Comparison of ENCODE assay signal across 14 cellular contexts in genomic region chr1:157978547-157979403, GRCh38. TPM values are rescaled to one million over a fixed set of nuclear protein-coding genes. Genes with fewer than 3 reads are reported as not detected.
DNase-seq lines count a peak whose midpoint lies in the region; ATAC-seq and TF ChIP-seq lines count a peak whose summit lies in the region.
"Had no signal": no experiment of that assay in that cellular context is flagged by ENCODE, and none has a peak within 500 bp of the region (broad histone marks: within the 10 kb centered on the region; RNA-seq: fewer than 3 reads in every experiment).

No MANE protein-coding gene starts in this region.

- no peak for TF ChIP-seq EP300 in esophagus muscularis mucosa (IDR thresholded peaks at IDR 0.05)

- H3K27me3 ChIP-seq in esophagus muscularis mucosa (peaks cover 0 to 29% (median 0%) of the 10 kb centered on the region in 4 donors), vagina (no peaks in the 10 kb centered on the region)

- DNase-seq in Right ventricle myocardium inferior (ENCODE audit: missing footprints) (no peak), cardiac septum (ENCODE audit: low spot score) (no peak), esophagus muscularis mucosa (ENCODE audit: extremely low spot score) (no peak), mucosa of descending colon (peak; percentile 47 to 74 (median 64)), vagina (ENCODE audit: extremely low spot score in 2 of 2) (no peak), foreskin fibroblast (no peak), 8988T (no peak)
- DNase-seq: activated CD8-positive, alpha-beta memory T cell treated with anti-CD3 and anti-CD28 coated beads for 24 hours; erythroblast; kidney; NCI-H187 treated with DMSO at 0.1 percent for 48 hours; nucleus accumbens; T-helper 17 cell had no signal

- H3K4me3 ChIP-seq in esophagus muscularis mucosa (peak overlapping the region; percentile 37 to 51 (median 44)), mucosa of descending colon (no peak overlapping the region), vagina (peak overlapping the region; percentile 12 to 33), foreskin fibroblast (ENCODE audit: low read depth in 1 of 2, low read length in 2 of 2) (peak overlapping the region in 1 of 2 donors; percentile 20)

- H3K27ac ChIP-seq in esophagus muscularis mucosa (replicated peaks in 1 of 4) (peak overlapping the region in 1 of 4 donors; percentile 42), vagina (no peak overlapping the region)

- intact Hi-C loops in Right ventricle myocardium inferior (cut with DNase I) (no loop called here), cardiac septum (cut with DNase I) (no loop called here), esophagus muscularis mucosa (cut with DNase I) (no loop called here), mucosa of descending colon (cut with DNase I, micrococcal nuclease) (loop anchor here in 1 of 2 donors (10.0 kb wide), 1 partner anchor 46 kb away; no protein-coding TSS in a partner anchor), vagina (cut with DNase I) (no loop called here)

- 35% methylated on average over 34 of the region's 38 CpGs for WGBS in esophagus muscularis mucosa

- H3K36me3 ChIP-seq in esophagus muscularis mucosa, result no peaks in the 10 kb centered on the region
- no peaks in the 10 kb centered on the region for H3K36me3 ChIP-seq in mucosa of descending colon (ENCODE audit: low read depth)
- no peaks in the 10 kb centered on the region for H3K36me3 ChIP-seq in vagina

- H3K9me3 ChIP-seq in esophagus muscularis mucosa, result no peaks in the 10 kb centered on the region
- H3K9me3 ChIP-seq in mucosa of descending colon, result no peaks in the 10 kb centered on the region
- no peaks in the 10 kb centered on the region for H3K9me3 ChIP-seq in vagina

- TF ChIP-seq CTCF in esophagus muscularis mucosa (IDR thresholded peaks at IDR 0.05), result no peak
- TF ChIP-seq CTCF in mucosa of descending colon (IDR thresholded peaks at IDR 0.05), result no peak
- no peak for TF ChIP-seq CTCF in vagina (IDR thresholded peaks at IDR 0.05)
- no peak for TF ChIP-seq CTCF in foreskin fibroblast (IDR thresholded peaks at IDR 0.05; ENCODE audit: low read depth, low read length)

- TF ChIP-seq POLR2A in esophagus muscularis mucosa (IDR thresholded peaks at IDR 0.05; ENCODE audit: low read depth), result no peak
- no peak for TF ChIP-seq POLR2A in vagina (IDR thresholded peaks at IDR 0.05)

- H3K4me1 ChIP-seq in esophagus muscularis mucosa (peaks cover 0 to 15% (median 9%) of the 10 kb centered on the region in 4 donors), mucosa of descending colon (ENCODE audit: low read depth) (peaks cover 5% of the 10 kb centered on the region), vagina (peaks cover 10% of the 10 kb centered on the region)

- ATAC-seq in Right ventricle myocardium inferior, result peak; percentile 44
- peak; percentile 94 for ATAC-seq in mucosa of descending colon
- no peak for ATAC-seq in HG03342 (IDR thresholded peaks at IDR 0.05; ENCODE audit: unreplicated experiment)
- ATAC-seq: T-helper 17 cell had no signal

RNA-seq across cellular contexts. Expression of gene KIRREL1, which starts 14.7 kb away (rescaled TPM):
- total RNA-seq in Right ventricle myocardium inferior (11.3 TPM), cardiac septum (10.9 TPM), esophagus muscularis mucosa (10 to 100 TPM; 37.4 to 77.1 (median 54.6) TPM), mucosa of descending colon (10 to 100 TPM in 2 of 3 donors, 1 to 10 TPM in 1; 3.4 to 29.5 (median 13.5) TPM), vagina (34.9 TPM)
- total RNA-seq: T-helper 17 cell had no signal

Comparison
In these comparisons a context has a peak if more than half of its experiments do, and no peak if none do; other contexts are left out.
1. DNase-seq: peak in mucosa of descending colon (3 of 3); none in Right ventricle myocardium inferior (single experiment), cardiac septum (single experiment), esophagus muscularis mucosa (single experiment), vagina (0 of 2), foreskin fibroblast (0 of 2) and 8988T (single experiment).